ENCODE assay signal across 8 cellular contexts in genomic region chr1:151398691-151399065, GRCh38. TPM values are rescaled to one million over a fixed set of nuclear protein-coding genes. Genes with fewer than 3 reads are reported as not detected.
A peak's percentile ranks its signal among the peaks of the same experiment; 100 is the strongest.
DNase-seq lines count a peak whose midpoint lies in the region; ATAC-seq and FAIRE-seq lines count a peak whose summit lies in the region.

No MANE protein-coding gene starts in this region.

- H3K27ac ChIP-seq in mesendoderm (ENCODE audit: low read depth, low read length) (no peak overlapping the region), aorta (ENCODE audit: low read depth in 1 of 2, low read length in 2 of 2) (no peak overlapping the region)

- intact Hi-C loops in aorta (cut with DNase I), result loop anchor here (1.0 to 5.0 kb wide), 5 partner anchors 27 to 97 kb away; partner anchors contain the start of gene RFX5 (in 2 of the 2)

- H3K79me1 ChIP-seq in mesendoderm (ENCODE audit: low read length), result peaks cover 13% of the 10 kb centered on the region

- H3K79me2 ChIP-seq in mesendoderm (ENCODE audit: control insufficient read depth, insufficient read depth, low read length), result peaks cover 18% of the 10 kb centered on the region

- H3K23ac ChIP-seq in mesendoderm (ENCODE audit: low read length), result no peak overlapping the region

- DNase-seq in stimulated activated naive CD8-positive, alpha-beta T cell treated with anti-CD3 and anti-CD28 coated beads, Interleukin-15, Interleukin-2, amounts not matched to agents 100 U/mL and 50 U/mL, for 24 hours, result no peak
- peak; percentile 22 for DNase-seq in activated naive CD4-positive, alpha-beta T cell treated with anti-CD3 and anti-CD28 coated beads, Interleukin-2, amount 10 ng/mL, durations not matched to agents 7 days and 5 days
- DNase-seq in mesendoderm (peak; percentile 13), aorta (no peak), NCI-H526 treated with DMSO at 0.1 percent for 48 hours (lab: John Stamatoyannopoulos, UW) (no peak), RCC 7860 (ENCODE audit: low spot score) (no peak), OCI-M2 (lab: John Stamatoyannopoulos, UW; ENCODE audit: unreplicated experiment) (no peak)

- H3K4me1 ChIP-seq in mesendoderm (ENCODE audit: control insufficient read depth, low read depth, low read length) (peaks cover 8% of the 10 kb centered on the region), aorta (ENCODE audit: control insufficient read depth in 1 of 2, insufficient read depth in 2 of 2, low read length in 2 of 2) (peaks cover 0 to 3% of the 10 kb centered on the region in 2 donors)

- H3K4me3 Mint-ChIP-seq in stimulated activated naive CD8-positive, alpha-beta T cell treated with anti-CD3 and anti-CD28 coated beads, Interleukin-15, Interleukin-2, amounts not matched to agents 100 ng/mL and 50 ng/mL, for 24 hours, result peak overlapping the region; percentile 95
- H3K4me3 Mint-ChIP-seq in activated naive CD4-positive, alpha-beta T cell treated with anti-CD3 and anti-CD28 coated beads, Interleukin-2, amount 10 ng/mL, durations not matched to agents 7 days and 5 days, result peak overlapping the region; percentile 81

- no peak overlapping the region for H3K4ac ChIP-seq in mesendoderm (ENCODE audit: low read depth, low read length)

- no peak overlapping the region for H2AK5ac ChIP-seq in mesendoderm (ENCODE audit: low read length)

- H3K9me3 Mint-ChIP-seq in stimulated activated naive CD8-positive, alpha-beta T cell treated with anti-CD3 and anti-CD28 coated beads, Interleukin-15, Interleukin-2, amounts not matched to agents 100 ng/mL and 50 ng/mL, for 24 hours, result no peaks in the 10 kb centered on the region
- H3K9me3 Mint-ChIP-seq in activated naive CD4-positive, alpha-beta T cell treated with anti-CD3 and anti-CD28 coated beads, Interleukin-2, amount 10 ng/mL, durations not matched to agents 7 days and 5 days, result no peaks in the 10 kb centered on the region

- peaks cover 8% of the 10 kb centered on the region for H3K36me3 ChIP-seq in mesendoderm (ENCODE audit: control insufficient read depth, insufficient read depth, low read length)
- peaks cover 1 to 5% of the 10 kb centered on the region in 2 donors for H3K36me3 ChIP-seq in aorta (ENCODE audit: control insufficient read depth in 1 of 2, insufficient read depth in 2 of 2, low read length in 1 of 2)

- H2BK5ac ChIP-seq in mesendoderm (ENCODE audit: low read length), result no peak overlapping the region

- WGBS in mesendoderm (ENCODE audit: extremely low coverage, insufficient coverage, low lambda C conversion rate), result no CpG with 5 or more reads among the region's 14 CpGs
- WGBS in aorta, 2 donors, result 86 to 87% methylated on average over 14 of the region's 14 CpGs

- ATAC-seq in stimulated activated naive CD8-positive, alpha-beta T cell treated with anti-CD3 and anti-CD28 coated beads, Interleukin-15, Interleukin-2, amounts not matched to agents 100 U/mL and 50 U/mL, for 24 hours, result no peak
- ATAC-seq in aorta (ENCODE audit: low FRiP score), result peak; percentile 39

- H3K4me1 Mint-ChIP-seq in stimulated activated naive CD8-positive, alpha-beta T cell treated with anti-CD3 and anti-CD28 coated beads, Interleukin-15, Interleukin-2, amounts not matched to agents 100 ng/mL and 50 ng/mL, for 24 hours (ENCODE audit: low read depth), result peaks cover 32% of the 10 kb centered on the region
- peaks cover 31% of the 10 kb centered on the region for H3K4me1 Mint-ChIP-seq in activated naive CD4-positive, alpha-beta T cell treated with anti-CD3 and anti-CD28 coated beads, Interleukin-2, amount 10 ng/mL, durations not matched to agents 7 days and 5 days

- H3K27ac Mint-ChIP-seq in stimulated activated naive CD8-positive, alpha-beta T cell treated with anti-CD3 and anti-CD28 coated beads, Interleukin-15, Interleukin-2, amounts not matched to agents 100 ng/mL and 50 ng/mL, for 24 hours, result peak overlapping the region; percentile 98
- peak overlapping the region; percentile 97 for H3K27ac Mint-ChIP-seq in activated naive CD4-positive, alpha-beta T cell treated with anti-CD3 and anti-CD28 coated beads, Interleukin-2, amount 10 ng/mL, durations not matched to agents 7 days and 5 days

- H3K27me3 ChIP-seq in mesendoderm (ENCODE audit: insufficient read depth, low read length, poor library complexity) (no peaks in the 10 kb centered on the region), aorta (ENCODE audit: control insufficient read depth in 1 of 2, insufficient read depth in 2 of 2, low read length in 1 of 2) (no peaks in the 10 kb centered on the region)

- CTCF ChIA-PET in activated naive CD4-positive, alpha-beta T cell treated with anti-CD3 and anti-CD28 coated beads, Interleukin-2, amount 10 ng/mL, durations not matched to agents 7 days and 5 days (lab: Charles Lee), result interaction anchor here (0.7 to 1.8 kb wide), 3 partner anchors 58 to 142 kb away, joined by 3 to 8 read pairs (median 4); partner anchors contain the start of gene ZNF687

- FAIRE-seq in RCC 7860 (lab: Jason Lieb, UNC), result no peak

- H3K27me3 Mint-ChIP-seq in stimulated activated naive CD8-positive, alpha-beta T cell treated with anti-CD3 and anti-CD28 coated beads, Interleukin-15, Interleukin-2, amounts not matched to agents 100 ng/mL and 50 ng/mL, for 24 hours, result no peaks in the 10 kb centered on the region
- H3K27me3 Mint-ChIP-seq in activated naive CD4-positive, alpha-beta T cell treated with anti-CD3 and anti-CD28 coated beads, Interleukin-2, amount 10 ng/mL, durations not matched to agents 7 days and 5 days, result peaks cover 24% of the 10 kb centered on the region

- no peak overlapping the region for H2BK15ac ChIP-seq in mesendoderm (replicated peaks; ENCODE audit: low read depth)

- no peak overlapping the region for H3K18ac ChIP-seq in mesendoderm (ENCODE audit: low read length)

- no peak overlapping the region for H3K4me3 ChIP-seq in mesendoderm (ENCODE audit: low read length)
- H3K4me3 ChIP-seq in aorta (ENCODE audit: low read length in 2 of 2), result no peak overlapping the region

- H4K5ac ChIP-seq in mesendoderm (ENCODE audit: low read length), result no peak overlapping the region

- H4K8ac ChIP-seq in mesendoderm (ENCODE audit: low read depth, low read length), result no peak overlapping the region

- H3K36me3 Mint-ChIP-seq in stimulated activated naive CD8-positive, alpha-beta T cell treated with anti-CD3 and anti-CD28 coated beads, Interleukin-15, Interleukin-2, amounts not matched to agents 100 ng/mL and 50 ng/mL, for 24 hours (ENCODE audit: low read depth), result peaks cover 37% of the 10 kb centered on the region
- peaks cover 33% of the 10 kb centered on the region for H3K36me3 Mint-ChIP-seq in activated naive CD4-positive, alpha-beta T cell treated with anti-CD3 and anti-CD28 coated beads, Interleukin-2, amount 10 ng/mL, durations not matched to agents 7 days and 5 days

- H3K9ac ChIP-seq in mesendoderm (ENCODE audit: low read length), result no peak overlapping the region

- no peaks in the 10 kb centered on the region for H3K9me3 ChIP-seq in aorta (ENCODE audit: control insufficient read depth, low read length)

- H2BK120ac ChIP-seq in mesendoderm (ENCODE audit: low read depth, low read length), result no peak overlapping the region

- no peak overlapping the region for H3K4me2 ChIP-seq in mesendoderm (ENCODE audit: low read length)

- no peak overlapping the region for H3K56ac ChIP-seq in mesendoderm (ENCODE audit: low read length)

RNA-seq across cellular contexts. Expression of gene PSMB4, which starts 0.7 kb away (rescaled TPM):
- polyA plus RNA-seq in mesendoderm (2013, experiment 1 of 2), result 511 TPM
- polyA plus RNA-seq in mesendoderm (2013, experiment 2 of 2), result 518 TPM
- 100 to 1,000 TPM; 174 to 181 TPM for total RNA-seq in aorta
- 100 to 1,000 TPM; 258 to 396 TPM for polyA plus RNA-seq in aorta

RNA-seq across cellular contexts. Expression of gene SELENBP1, which starts 26.2 kb away (rescaled TPM):
- 8.0 TPM for polyA plus RNA-seq in mesendoderm (2013, experiment 1 of 2)
- polyA plus RNA-seq in mesendoderm (2013, experiment 2 of 2), result 8.6 TPM
- total RNA-seq in aorta, result 10 to 100 TPM; 24.5 to 66.3 TPM
- polyA plus RNA-seq in aorta, result 100 to 1,000 TPM in 1 of 2 donors, 10 to 100 TPM in 1; 48.3 to 171 TPM

RNA-seq across cellular contexts. Expression of gene RFX5, which starts 51.6 kb away (rescaled TPM):
- polyA plus RNA-seq in mesendoderm (2013, experiment 1 of 2), result 24.0 TPM
- 25.6 TPM for polyA plus RNA-seq in mesendoderm (2013, experiment 2 of 2)
- total RNA-seq in aorta, result 10 to 100 TPM; 38.0 to 51.6 TPM
- polyA plus RNA-seq in aorta, result 10 to 100 TPM; 14.3 to 26.3 TPM

Comparison
In these comparisons a context has a peak if more than half of its experiments do, and no peak if none do; other contexts are left out.
1. DNase-seq: peak in activated naive CD4-positive, alpha-beta T cell treated with anti-CD3 and anti-CD28 coated beads, Interleukin-2, amount 10 ng/mL, durations not matched to agents 7 days and 5 days (single experiment) and mesendoderm (single experiment); none in stimulated activated naive CD8-positive, alpha-beta T cell treated with anti-CD3 and anti-CD28 coated beads, Interleukin-15, Interleukin-2, amounts not matched to agents 100 U/mL and 50 U/mL, for 24 hours (single experiment), aorta (0 of 2), NCI-H526 treated with DMSO at 0.1 percent for 48 hours (single experiment), RCC 7860 (single experiment) and OCI-M2 (single experiment).